9 cellular contexts compared by ENCODE assay signal in genomic region chr2:203240491-203240890, GRCh38. TPM values are rescaled to one million over a fixed set of nuclear protein-coding genes. Genes with fewer than 3 reads are reported as not detected.
A peak's percentile ranks its signal among the peaks of the same experiment; 100 is the strongest.
DNase-seq lines count a peak whose midpoint lies in the region; ATAC-seq and TF ChIP-seq lines count a peak whose summit lies in the region.
"Had no signal": no experiment of that assay in that cellular context is flagged by ENCODE, and none has a peak within 500 bp of the region (broad histone marks: within the 10 kb centered on the region; RNA-seq: fewer than 3 reads in every experiment).

No MANE protein-coding gene starts in this region.

- no peak for TF ChIP-seq EP300 in neural cell (conservative IDR thresholded peaks at IDR 0.05; ENCODE audit: poor library complexity, severe bottlenecking)

- H3K9me3 ChIP-seq in MM.1S (replicated peaks; ENCODE audit: insufficient read depth, low read length) = no peaks in the 10 kb centered on the region
- H3K9me3 ChIP-seq in neural cell (ENCODE audit: low read length) = no peaks in the 10 kb centered on the region

- no peak overlapping the region for H3K9ac ChIP-seq in MM.1S (ENCODE audit: low read length)
- H3K9ac ChIP-seq in neural cell (ENCODE audit: low read length) = no peak overlapping the region

- peak overlapping the region; percentile 97 for H3K4me3 Mint-ChIP-seq in central memory CD8-positive, alpha-beta T cell

- peaks cover 7% of the 10 kb centered on the region for H3K4me1 ChIP-seq in MM.1S (ENCODE audit: low read length)

- H3K36me3 ChIP-seq in MM.1S (replicated peaks; ENCODE audit: insufficient read depth, low read length) (no peaks in the 10 kb centered on the region; the same call in 1 of the 2 replicates), neural cell (ENCODE audit: insufficient read depth, low read length) (no peaks in the 10 kb centered on the region)

- no peak overlapping the region for H3K27ac ChIP-seq in MM.1S (ENCODE audit: low read length)
- no peak overlapping the region for H3K27ac ChIP-seq in neural cell (ENCODE audit: low read length)

- H3K4me2 ChIP-seq in MM.1S (ENCODE audit: low read depth, low read length) (peak overlapping the region; percentile 70; the same call in 1 of the 2 replicates), neural cell (ENCODE audit: low read length) (peak overlapping the region; percentile 41)

- ATAC-seq in central memory CD8-positive, alpha-beta T cell (replicated peaks; ENCODE audit: extremely low read depth, poor library complexity, severe bottlenecking) = no peak
- no peak for ATAC-seq in GM18517 (IDR thresholded peaks at IDR 0.05; ENCODE audit: unreplicated experiment)

- no peak for TF ChIP-seq RAD21 in neural cell (conservative IDR thresholded peaks at IDR 0.05)

- H3K79me2 ChIP-seq in MM.1S (ENCODE audit: low read length) = peaks cover 42% of the 10 kb centered on the region
- peaks cover 16% of the 10 kb centered on the region for H3K79me2 ChIP-seq in neural cell (replicated peaks; ENCODE audit: insufficient read depth, low read length)

- peaks cover 43% of the 10 kb centered on the region for H3K4me1 Mint-ChIP-seq in central memory CD8-positive, alpha-beta T cell

- in situ Hi-C loops in G401 (cut with HindIII; ENCODE audit: low sequenced_read_pairs) = no loop called here

- H3K36me3 Mint-ChIP-seq in central memory CD8-positive, alpha-beta T cell (ENCODE audit: insufficient read depth) = peaks cover 40% of the 10 kb centered on the region

- H3K9me3 Mint-ChIP-seq in central memory CD8-positive, alpha-beta T cell = no peaks in the 10 kb centered on the region

- no peaks in the 10 kb centered on the region for H3K9me2 ChIP-seq in MM.1S (replicated peaks; ENCODE audit: insufficient read depth, low read length)
- H3K9me2 ChIP-seq in neural cell (ENCODE audit: insufficient read depth, low read length) = no peaks in the 10 kb centered on the region

- no peak overlapping the region for H2AFZ ChIP-seq in MM.1S (ENCODE audit: low read length)
- no peak overlapping the region for H2AFZ ChIP-seq in neural cell (ENCODE audit: low read depth, low read length)

- H3K27me3 ChIP-seq in MM.1S (replicated peaks; ENCODE audit: insufficient read depth, low read length) = no peaks in the 10 kb centered on the region
- no peaks in the 10 kb centered on the region for H3K27me3 ChIP-seq in neural cell (ENCODE audit: insufficient read depth, low read depth, low read length)

- peak overlapping the region; percentile 100 for H3K27ac Mint-ChIP-seq in central memory CD8-positive, alpha-beta T cell (ENCODE audit: low read depth)

- H3K4me3 ChIP-seq in MM.1S (ENCODE audit: low read length) = no peak overlapping the region; the same call in 1 of the 2 replicates
- H3K4me3 ChIP-seq in neural cell (ENCODE audit: low read length) = peak overlapping the region; percentile 73

- H4K20me1 ChIP-seq in MM.1S (ENCODE audit: insufficient read depth, low read length) (no peaks in the 10 kb centered on the region), neural cell (ENCODE audit: insufficient read depth) (no peaks in the 10 kb centered on the region)

- DNase-seq in G401 (ENCODE audit: low spot score) = peak; percentile 13
- DNase-seq in MM.1S = no peak
- DNase-seq in central memory CD8-positive, alpha-beta T cell (ENCODE audit: low spot score in 2 of 2) = no peak
- no peak for DNase-seq in medulla oblongata (ENCODE audit: extremely low spot score)
- no peak for DNase-seq in NCI-H1436 treated with DMSO at 0.1 percent for 48 hours (lab: John Stamatoyannopoulos, UW)
- no peak for DNase-seq in activated CD4-positive, CD25-positive, alpha-beta regulatory T cell (lab: John Stamatoyannopoulos, UW)
- DNase-seq: NCI-H446 had no signal

- TF ChIP-seq CTCF in MM.1S (IDR thresholded peaks at IDR 0.05; ENCODE audit: low read length) = no peak
- no peak for TF ChIP-seq CTCF in neural cell (IDR thresholded peaks at IDR 0.05; ENCODE audit: poor library complexity, severe bottlenecking)

- no peaks in the 10 kb centered on the region for H3K27me3 Mint-ChIP-seq in central memory CD8-positive, alpha-beta T cell

- H3F3A ChIP-seq in MM.1S (ENCODE audit: insufficient read depth, low read length) (0 out of 2 replicates have a peak, but pooled peaks cover 5% of the 10 kb centered on the region), neural cell (ENCODE audit: insufficient read depth, low read length, poor library complexity, severe bottlenecking) (no peaks in the 10 kb centered on the region)

TF ChIP-seq in neural cell, 6 proteins besides CTCF, POLR2A, EP300 and RAD21:
- TF ChIP-seq REST (IDR thresholded peaks at IDR 0.05; ENCODE audit: borderline replicate concordance) = no peak
- TF ChIP-seq TAF1 (IDR thresholded peaks at IDR 0.05; ENCODE audit: low read depth) = no peak
TF ChIP-seq in neural cell: peak in this region for 0.

RNA-seq across cellular contexts. Expression of gene CYP20A1, which starts 1.7 kb away (rescaled TPM):
- total RNA-seq in G401 (2014; rRNA removed; shearing (Covaris generic)) = 13.5 and 15.0 TPM in 2 replicates
- polyA plus RNA-seq in neural cell = 12.9 and 13.8 TPM in 2 replicates
- 29.0 and 31.6 TPM in 2 replicates for polyA minus RNA-seq in neural cell
